ENCODE assay signal across 9 cellular contexts in genomic region chr12:85279449-85280137, GRCh38. TPM values are rescaled to one million over a fixed set of nuclear protein-coding genes. Genes with fewer than 3 reads are reported as not detected.
DNase-seq lines count a peak whose midpoint lies in the region; ATAC-seq and TF ChIP-seq lines count a peak whose summit lies in the region.
"Had no signal": no experiment of that assay in that cellular context is flagged by ENCODE, and none has a peak within 500 bp of the region (broad histone marks: within the 10 kb centered on the region; RNA-seq: fewer than 3 reads in every experiment).

No MANE protein-coding gene starts in this region.

- intact Hi-C loops in gastrocnemius medialis (cut with DNase I; ENCODE audit: low total_unique reads): no loop called here

- no peak for TF ChIP-seq POLR2A in gastrocnemius medialis (IDR thresholded peaks at IDR 0.05)

- H3K4me3 ChIP-seq in H7 (ENCODE audit: insufficient read depth, low read depth, low read length) (peak overlapping the region; percentile 89), WI38 (ENCODE audit: low read depth, low read length) (peak overlapping the region; percentile 17; the same call in 1 of the 2 replicates), hepatocyte (peak overlapping the region; percentile 71), gastrocnemius medialis (peak overlapping the region; percentile 43 to 59 (median 49))

- H3K9me2 ChIP-seq in hepatocyte (replicated peaks; ENCODE audit: insufficient read depth): no peaks in the 10 kb centered on the region

- H3K79me2 ChIP-seq in hepatocyte: peaks cover 8% of the 10 kb centered on the region

- H3K4me2 ChIP-seq in hepatocyte: peak overlapping the region; percentile 80

- peak; percentile 59 for DNase-seq in H7
- DNase-seq in hepatocyte (ENCODE audit: low spot score): peak; percentile 45
- no peak for DNase-seq in gastrocnemius medialis
- no peak for DNase-seq in stimulated activated CD8-positive, alpha-beta memory T cell treated with anti-CD3 and anti-CD28 coated beads, Interleukin-4, amount 100 ng/mL, for 48 hours
- DNase-seq in activated CD4-positive, alpha-beta T cell treated with anti-CD3 and anti-CD28 coated beads for 48 hours: no peak
- no peak for DNase-seq in NCI-H2171 (lab: John Stamatoyannopoulos, UW)
- DNase-seq: activated T-cell treated with anti-CD3 and anti-CD28 coated beads, Interleukin-2, amount 50 U/mL, for 72 hours had no signal

- TF ChIP-seq CTCF in WI38 (IDR thresholded peaks at IDR 0.05; ENCODE audit: low read depth, low read length): no peak
- no peak for TF ChIP-seq CTCF in hepatocyte (IDR thresholded peaks at IDR 0.05; ENCODE audit: poor library complexity)
- no peak for TF ChIP-seq CTCF in gastrocnemius medialis (IDR thresholded peaks at IDR 0.05 in 4 of 5, conservative IDR thresholded peaks at IDR 0.05 in 1 of 5)

- H3K27me3 ChIP-seq in H7 (ENCODE audit: control insufficient read depth, insufficient read depth, low read length) (peaks cover 50% of the 10 kb centered on the region), hepatocyte (peaks cover 27% of the 10 kb centered on the region), gastrocnemius medialis (peaks cover 63 to 76% (median 70%) of the 10 kb centered on the region in 3 donors)

- no peaks in the 10 kb centered on the region for H3K36me3 ChIP-seq in H7 (replicated peaks; ENCODE audit: control insufficient read depth, insufficient read depth, low read length)
- no peaks in the 10 kb centered on the region for H3K36me3 ChIP-seq in hepatocyte (replicated peaks; ENCODE audit: insufficient read depth, low read depth)
- no peaks in the 10 kb centered on the region for H3K36me3 ChIP-seq in gastrocnemius medialis

- no peaks in the 10 kb centered on the region for H4K20me1 ChIP-seq in hepatocyte (ENCODE audit: insufficient read depth, poor library complexity, severe bottlenecking)

- H3K4me1 ChIP-seq in hepatocyte (ENCODE audit: insufficient read depth): no peaks in the 10 kb centered on the region
- H3K4me1 ChIP-seq in gastrocnemius medialis: peaks cover 13 to 15% of the 10 kb centered on the region in 2 donors

- H3K27ac ChIP-seq in hepatocyte: peak overlapping the region; percentile 95
- H3K27ac ChIP-seq in gastrocnemius medialis: no peak overlapping the region

- H2AFZ ChIP-seq in hepatocyte: peak overlapping the region; percentile 83

- WGBS in hepatocyte (ENCODE audit: low lambda C conversion rate, missing lambda C conversion rate): 4% methylated on average over 30 of the region's 39 CpGs

- ATAC-seq in gastrocnemius medialis (peak in 1 of 2 donors; percentile 16), GM21528 (IDR thresholded peaks at IDR 0.05; ENCODE audit: low FRiP score, unreplicated experiment) (no peak)
- ATAC-seq: activated T-cell treated with anti-CD3 and anti-CD28 coated beads, Interleukin-2, amount 50 U/mL, for 72 hours had no signal

- no peaks in the 10 kb centered on the region for H3K9me3 ChIP-seq in hepatocyte (ENCODE audit: low read depth)
- no peaks in the 10 kb centered on the region for H3K9me3 ChIP-seq in gastrocnemius medialis

- in situ Hi-C loops in gastrocnemius medialis (cut with MboI; ENCODE audit: low sequenced_read_pairs in 4 of 4): no loop called here

RNA-seq across cellular contexts. Expression of gene ALX1, which starts 0.4 kb away (rescaled TPM):
- total RNA-seq in H7 (2014; rRNA removed; shearing (Covaris generic)): 7.6 and 10.1 TPM in 2 replicates
- total RNA-seq in hepatocyte (3.4 and 3.9 TPM in 2 replicates), gastrocnemius medialis (not detected)
- 3.8 and 5.7 TPM in 2 replicates for polyA plus RNA-seq in hepatocyte
- total RNA-seq: activated T-cell treated with anti-CD3 and anti-CD28 coated beads, Interleukin-2, amount 50 U/mL, for 72 hours had no signal

Comparison
In these comparisons a context has a peak if more than half of its experiments do, and no peak if none do; other contexts are left out.
1. DNase-seq: peak in H7 (single experiment) and hepatocyte (single experiment); none in gastrocnemius medialis (0 of 2), stimulated activated CD8-positive, alpha-beta memory T cell treated with anti-CD3 and anti-CD28 coated beads, Interleukin-4, amount 100 ng/mL, for 48 hours (single experiment), activated CD4-positive, alpha-beta T cell treated with anti-CD3 and anti-CD28 coated beads for 48 hours (single experiment) and NCI-H2171 (single experiment).
2. H3K4me3 ChIP-seq: peak in every context shown above with its lines; median percentile 89 in H7; 71 in hepatocyte; 49 in gastrocnemius medialis; 17 in WI38.